ENCODE assay signal across 26 cellular contexts in genomic region chr4:8216443-8217245, GRCh38. TPM values are rescaled to one million over a fixed set of nuclear protein-coding genes. Genes with fewer than 3 reads are reported as not detected.
"Had no signal": no experiment of that assay in that cellular context is flagged by ENCODE, and none has a peak within 500 bp of the region (broad histone marks: within the 10 kb centered on the region; RNA-seq: fewer than 3 reads in every experiment).

No MANE protein-coding gene starts in this region.

- H3K27ac Mint-ChIP-seq: endodermal cell, immature natural killer cell, mesothelial cell of epicardium had no signal

- H3K36me3 ChIP-seq: gastrocnemius medialis had no signal

- H3K9me3 ChIP-seq: esophagus squamous epithelium, gastrocnemius medialis, left lung, lower lobe of right lung, mucosa of descending colon had no signal

- H3K4me3 ChIP-seq: coronary artery, esophagus squamous epithelium, gastrocnemius medialis, heart right ventricle, left lung, lower lobe of right lung, mucosa of descending colon had no signal

- H3K27me3 Mint-ChIP-seq: effector memory CD8-positive, alpha-beta T cell had no signal

- H3K27ac ChIP-seq: coronary artery, epithelial cell of prostate, esophagus squamous epithelium, gastrocnemius medialis, heart right ventricle, left lung, lower lobe of right lung had no signal

- H3K27me3 ChIP-seq: esophagus squamous epithelium, gastrocnemius medialis, heart right ventricle, left lung had no signal

- FAIRE-seq: colon, endometrium had no signal

- DNase-seq: effector CD8-positive, alpha-beta T cell; effector memory CD8-positive, alpha-beta T cell; endodermal cell; erythroblast; esophagus squamous epithelium; foreskin fibroblast; foreskin melanocyte; gastrocnemius medialis; glutamatergic neuron; head of caudate nucleus; heart right ventricle; hippocampal formation; immature natural killer cell; islet precursor cell; left cardiac atrium; left ventricle myocardium superior; lower lobe of right lung; mesenchymal stem cell had no signal

- ATAC-seq: effector memory CD8-positive, alpha-beta T cell; esophagus mucosa; gastrocnemius medialis; left cardiac atrium; left ventricle myocardium superior; lower lobe of right lung; mucosa of descending colon had no signal

- H3K4me3 Mint-ChIP-seq: effector memory CD8-positive, alpha-beta T cell; endodermal cell; immature natural killer cell; mesothelial cell of epicardium had no signal

RNA-seq across cellular contexts. Expression of gene HTRA3, which starts 52.9 kb away (rescaled TPM):
- polyA plus RNA-seq: immature natural killer cell had no signal
